Comparison of ENCODE assay signal across 14 cellular contexts in genomic region chr17:19010729-19011505, GRCh38. TPM values are rescaled to one million over a fixed set of nuclear protein-coding genes. Genes with fewer than 3 reads are reported as not detected.
DNase-seq lines count a peak whose midpoint lies in the region; ATAC-seq and TF ChIP-seq lines count a peak whose summit lies in the region.
"Had no signal": no experiment of that assay in that cellular context is flagged by ENCODE, and none has a peak within 500 bp of the region (broad histone marks: within the 10 kb centered on the region; RNA-seq: fewer than 3 reads in every experiment).

No MANE protein-coding gene starts in this region.

- H3K4me3 ChIP-seq in esophagus (ENCODE audit: low read depth in 1 of 2, low read length in 2 of 2) (no peak overlapping the region), parathyroid adenoma (ENCODE audit: low read depth, low read length) (no peak overlapping the region), Caco-2 (ENCODE audit: low read depth, low read length) (no peak overlapping the region)

- TF ChIP-seq CTCF in parathyroid adenoma (IDR thresholded peaks at IDR 0.05) (no peak), Caco-2 (IDR thresholded peaks at IDR 0.05; ENCODE audit: insufficient read depth in 1 of 2, low read depth in 1 of 2, low read length in 1 of 2, severe bottlenecking in 1 of 2, unreplicated experiment in 1 of 2) (no peak)

- no peak overlapping the region for H3K27ac Mint-ChIP-seq in Caco-2 (ENCODE audit: unreplicated experiment)
- H3K27ac Mint-ChIP-seq: CD14-positive monocyte had no signal

- no peaks in the 10 kb centered on the region for H3K79me2 ChIP-seq in parathyroid adenoma

- H3K9me3 ChIP-seq in esophagus (ENCODE audit: control insufficient read depth in 2 of 2, insufficient read depth in 1 of 2, low read depth in 1 of 2, low read length in 1 of 2) (no peaks in the 10 kb centered on the region), parathyroid adenoma (ENCODE audit: control insufficient read depth, low read length) (no peaks in the 10 kb centered on the region), Caco-2 (no peaks in the 10 kb centered on the region)

- H3K27me3 ChIP-seq in esophagus (ENCODE audit: control insufficient read depth in 1 of 2, insufficient read depth in 2 of 2, low read length in 2 of 2) (no peaks in the 10 kb centered on the region), parathyroid adenoma (ENCODE audit: control insufficient read depth, insufficient read depth, low read length) (no peaks in the 10 kb centered on the region), Caco-2 (replicated peaks; ENCODE audit: control insufficient read depth, insufficient read depth, low read length) (no peaks in the 10 kb centered on the region)

- WGBS in esophagus, 2 donors, result 51 to 52% methylated on average over 11 of the region's 11 CpGs

- H3K27ac ChIP-seq in esophagus (ENCODE audit: low read depth in 2 of 2, low read length in 1 of 2) (peak overlapping the region; percentile 70 to 84), parathyroid adenoma (peak overlapping the region; percentile 44)

- peak overlapping the region; percentile 72 for H2AFZ ChIP-seq in parathyroid adenoma

- no peaks in the 10 kb centered on the region for H3K36me3 Mint-ChIP-seq in Caco-2 (ENCODE audit: insufficient read depth, unreplicated experiment)
- H3K36me3 Mint-ChIP-seq: CD14-positive monocyte had no signal

- BruUV-seq in Caco-2 (replicated peaks; lab: Mats Ljungman, UMichigan), result no TSS peak

- no peak overlapping the region for H3K4me2 ChIP-seq in parathyroid adenoma (ENCODE audit: low read length)

- H3K36me3 ChIP-seq in esophagus (ENCODE audit: control insufficient read depth in 2 of 2, insufficient read depth in 2 of 2, low read length in 1 of 2) (no peaks in the 10 kb centered on the region), parathyroid adenoma (ENCODE audit: control insufficient read depth, insufficient read depth, low read length) (no peaks in the 10 kb centered on the region), Caco-2 (ENCODE audit: control insufficient read depth, insufficient read depth, low read length) (no peaks in the 10 kb centered on the region)

- DNase-seq in EH (ENCODE audit: low read depth) (peak; percentile 26), NCI-H226 (peak; percentile 9), AG20443 (ENCODE audit: low spot score) (no peak), Caco-2 (no peak), GDM1 (lab: John Stamatoyannopoulos, UW) (no peak)
- DNase-seq: activated naive CD4-positive, alpha-beta T cell treated with Interleukin-2 at 50 U/mL for 16 hours; GF-D8; midbrain had no signal

- H3K4me3 Mint-ChIP-seq in Caco-2 (ENCODE audit: unreplicated experiment), result no peak overlapping the region
- H3K4me3 Mint-ChIP-seq: CD14-positive monocyte had no signal

- intact Hi-C loops in Caco-2 (cut with micrococcal nuclease; ENCODE audit: unreplicated experiment), result no loop called here

- H3K9me3 Mint-ChIP-seq in Caco-2 (ENCODE audit: unreplicated experiment), result no peaks in the 10 kb centered on the region

- POLR2A ChIA-PET in Caco-2 (lab: Charles Lee), result interaction anchor here (0.6 kb wide), 1 partner anchor 260 kb away, joined by 3 read pairs; no protein-coding TSS in a partner anchor

- H3K9ac ChIP-seq in parathyroid adenoma, result no peak overlapping the region

- no peaks in the 10 kb centered on the region for H3K27me3 Mint-ChIP-seq in Caco-2 (ENCODE audit: insufficient read depth, unreplicated experiment)

- ATAC-seq in HG03469 (IDR thresholded peaks at IDR 0.05; ENCODE audit: unreplicated experiment), result no peak

- peaks cover 0 to 24% of the 10 kb centered on the region in 2 donors for H3K4me1 ChIP-seq in esophagus (ENCODE audit: control insufficient read depth in 2 of 2, insufficient read depth in 2 of 2, low read length in 1 of 2)
- H3K4me1 ChIP-seq in parathyroid adenoma, result peaks cover 10% of the 10 kb centered on the region
- H3K4me1 ChIP-seq in Caco-2, result peaks cover under 1% of the 10 kb centered on the region; the same call in 1 of the 2 replicates

- CTCF ChIA-PET in Caco-2 (lab: Charles Lee), result no interaction called here

- no peaks in the 10 kb centered on the region for H3K4me1 Mint-ChIP-seq in Caco-2 (ENCODE audit: low read depth, unreplicated experiment)
- H3K4me1 Mint-ChIP-seq: CD14-positive monocyte had no signal

RNA-seq across cellular contexts. Expression of gene FAM83G, which starts 6.4 kb away (rescaled TPM):
- 10 to 100 TPM; 33.2 to 37.1 TPM for polyA plus RNA-seq in esophagus
- total RNA-seq in Caco-2 (2022), result 24.3 and 28.1 TPM in 2 replicates

RNA-seq across cellular contexts. Expression of gene GRAP, which starts 35.8 kb away (rescaled TPM):
- 1 to 10 TPM; 1.2 to 1.3 TPM for polyA plus RNA-seq in esophagus
- total RNA-seq in Caco-2 (2022), result 0.50 TPM in 1 of 2 replicates, not detected in the other
- total RNA-seq: fibroblast of lung had no signal

RNA-seq across cellular contexts. Expression of gene SLC5A10, which starts 59.0 kb away (rescaled TPM):
- under 1 TPM; 0.36 to 0.49 TPM for polyA plus RNA-seq in esophagus
- 0.19 and 0.27 TPM in 2 replicates for total RNA-seq in Caco-2 (2022)
- total RNA-seq: activated CD8-positive, alpha-beta memory T cell treated with anti-CD3 and anti-CD28 coated beads for 36 hours; fibroblast of lung had no signal
- polyA plus RNA-seq: fibroblast of lung had no signal

Comparison
In these comparisons a context has a peak if more than half of its experiments do, and no peak if none do; other contexts are left out.
1. DNase-seq: peak in EH (single experiment) and NCI-H226 (single experiment); none in AG20443 (single experiment), Caco-2 (0 of 2) and GDM1 (single experiment).